1 cellular context compared by ENCODE assay signal in genomic region chr15:47576921-47577474, GRCh38.
TF ChIP-seq lines count a peak whose summit lies in the region.

No MANE protein-coding gene starts in this region.

TF ChIP-seq in SK-N-SH, 30 proteins besides CTCF, POLR2A, EP300 and RAD21 (continued from another document):
- TF ChIP-seq GABPA (IDR thresholded peaks at IDR 0.05; ENCODE audit: low read depth) (no peak), NRF1 (IDR thresholded peaks at IDR 0.05; ENCODE audit: low read depth, low read length) (no peak)
- TF ChIP-seq, protein P1, sequence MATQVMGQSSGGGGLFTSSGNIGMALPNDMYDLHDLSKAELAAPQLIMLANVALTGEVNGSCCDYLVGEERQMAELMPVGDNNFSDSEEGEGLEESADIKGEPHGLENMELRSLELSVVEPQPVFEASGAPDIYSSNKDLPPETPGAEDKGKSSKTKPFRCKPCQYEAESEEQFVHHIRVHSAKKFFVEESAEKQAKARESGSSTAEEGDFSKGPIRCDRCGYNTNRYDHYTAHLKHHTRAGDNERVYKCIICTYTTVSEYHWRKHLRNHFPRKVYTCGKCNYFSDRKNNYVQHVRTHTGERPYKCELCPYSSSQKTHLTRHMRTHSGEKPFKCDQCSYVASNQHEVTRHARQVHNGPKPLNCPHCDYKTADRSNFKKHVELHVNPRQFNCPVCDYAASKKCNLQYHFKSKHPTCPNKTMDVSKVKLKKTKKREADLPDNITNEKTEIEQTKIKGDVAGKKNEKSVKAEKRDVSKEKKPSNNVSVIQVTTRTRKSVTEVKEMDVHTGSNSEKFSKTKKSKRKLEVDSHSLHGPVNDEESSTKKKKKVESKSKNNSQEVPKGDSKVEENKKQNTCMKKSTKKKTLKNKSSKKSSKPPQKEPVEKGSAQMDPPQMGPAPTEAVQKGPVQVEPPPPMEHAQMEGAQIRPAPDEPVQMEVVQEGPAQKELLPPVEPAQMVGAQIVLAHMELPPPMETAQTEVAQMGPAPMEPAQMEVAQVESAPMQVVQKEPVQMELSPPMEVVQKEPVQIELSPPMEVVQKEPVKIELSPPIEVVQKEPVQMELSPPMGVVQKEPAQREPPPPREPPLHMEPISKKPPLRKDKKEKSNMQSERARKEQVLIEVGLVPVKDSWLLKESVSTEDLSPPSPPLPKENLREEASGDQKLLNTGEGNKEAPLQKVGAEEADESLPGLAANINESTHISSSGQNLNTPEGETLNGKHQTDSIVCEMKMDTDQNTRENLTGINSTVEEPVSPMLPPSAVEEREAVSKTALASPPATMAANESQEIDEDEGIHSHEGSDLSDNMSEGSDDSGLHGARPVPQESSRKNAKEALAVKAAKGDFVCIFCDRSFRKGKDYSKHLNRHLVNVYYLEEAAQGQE (IDR thresholded peaks at IDR 0.05; ENCODE audit: low read depth, low read length) = no peak
- TF ChIP-seq, protein P2, sequence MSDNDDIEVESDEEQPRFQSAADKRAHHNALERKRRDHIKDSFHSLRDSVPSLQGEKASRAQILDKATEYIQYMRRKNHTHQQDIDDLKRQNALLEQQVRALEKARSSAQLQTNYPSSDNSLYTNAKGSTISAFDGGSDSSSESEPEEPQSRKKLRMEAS (IDR thresholded peaks at IDR 0.05; ENCODE audit: low read depth) = no peak
